Comparison of ENCODE assay signal across 17 cellular contexts in the genomic region with DNA sequence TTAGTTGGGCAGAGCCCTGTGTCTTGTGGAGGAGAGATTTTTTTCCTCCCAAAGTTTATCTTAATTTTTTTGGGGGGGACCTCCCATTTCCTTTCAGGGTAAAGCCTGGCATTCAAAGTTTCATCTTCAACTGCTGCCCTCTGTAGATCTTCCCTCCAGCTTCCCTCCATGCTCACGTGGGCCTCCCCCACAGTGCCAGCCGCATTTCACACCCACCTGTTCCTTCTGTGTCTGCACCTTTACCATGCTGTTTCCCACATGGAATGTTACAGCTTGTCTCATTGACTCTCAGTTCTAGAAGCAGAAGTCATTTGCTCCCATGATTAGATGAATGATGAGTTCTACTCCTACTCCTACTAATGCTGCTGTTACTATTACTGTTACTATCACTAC. TPM values are rescaled to one million over a fixed set of nuclear protein-coding genes. Genes with fewer than 3 reads are reported as not detected.
DNase-seq lines count a peak whose midpoint lies in the region; ATAC-seq and TF ChIP-seq lines count a peak whose summit lies in the region.
"Had no signal": no experiment of that assay in that cellular context is flagged by ENCODE, and none has a peak within 500 bp of the region (broad histone marks: within the 10 kb centered on the region; RNA-seq: fewer than 3 reads in every experiment).

No MANE protein-coding gene starts in this region.

- H3K4me1 ChIP-seq in HEK293 (ENCODE audit: control insufficient read depth, insufficient read depth, low read length), result no peaks in the 10 kb centered on the region
- H3K4me1 ChIP-seq in testis, result no peaks in the 10 kb centered on the region

- H3K9me3 ChIP-seq in HEK293 (ENCODE audit: control insufficient read depth, insufficient read depth, low read depth, low read length) (no peaks in the 10 kb centered on the region), testis (no peaks in the 10 kb centered on the region)
- H3K9me3 ChIP-seq: BLaER1 had no signal

- no peaks in the 10 kb centered on the region for H3K27me3 ChIP-seq in testis
- H3K27me3 ChIP-seq: BLaER1 had no signal

- no peaks in the 10 kb centered on the region for H3K36me3 Mint-ChIP-seq in osteocyte (ENCODE audit: unreplicated experiment)
- no peaks in the 10 kb centered on the region for H3K36me3 Mint-ChIP-seq in activated naive CD4-positive, alpha-beta T cell treated with anti-CD3 and anti-CD28 coated beads, Interleukin-2, amount 10 ng/mL, durations not matched to agents 7 days and 5 days
- H3K36me3 Mint-ChIP-seq: CD14-positive monocyte; CD4-positive, alpha-beta memory T cell had no signal

- ATAC-seq in HG03039 (IDR thresholded peaks at IDR 0.05; ENCODE audit: unreplicated experiment), result no peak

- no peak overlapping the region for H3K4me3 Mint-ChIP-seq in osteocyte (ENCODE audit: unreplicated experiment)
- H3K4me3 Mint-ChIP-seq in activated naive CD4-positive, alpha-beta T cell treated with anti-CD3 and anti-CD28 coated beads, Interleukin-2, amount 10 ng/mL, durations not matched to agents 7 days and 5 days, result no peak overlapping the region
- H3K4me3 Mint-ChIP-seq: CD14-positive monocyte; CD4-positive, alpha-beta memory T cell; GM23338 had no signal

- H3K27ac Mint-ChIP-seq in osteocyte (ENCODE audit: unreplicated experiment), result no peak overlapping the region
- no peak overlapping the region for H3K27ac Mint-ChIP-seq in activated naive CD4-positive, alpha-beta T cell treated with anti-CD3 and anti-CD28 coated beads, Interleukin-2, amount 10 ng/mL, durations not matched to agents 7 days and 5 days
- H3K27ac Mint-ChIP-seq: CD14-positive monocyte, GM23338 had no signal

- TF ChIP-seq CTCF in HEK293 (tag by site-specific recombination; IDR thresholded peaks at IDR 0.05) (no peak), osteocyte (IDR thresholded peaks at IDR 0.05) (no peak), testis (IDR thresholded peaks at IDR 0.05) (no peak)

- H3K4me3 ChIP-seq in HEK293 (ENCODE audit: low read depth, low read length) (no peak overlapping the region), testis (no peak overlapping the region)
- H3K4me3 ChIP-seq: BLaER1, GM23338 had no signal

- H3K27ac ChIP-seq in HEK293 (ENCODE audit: extremely low read depth, low read depth, low read length) (no peak overlapping the region), caudate nucleus (ENCODE audit: low read depth, low read length) (no peak overlapping the region), testis (no peak overlapping the region)
- H3K27ac ChIP-seq: BLaER1, HL-60 had no signal

- peaks cover 31% of the 10 kb centered on the region for H3K27me3 Mint-ChIP-seq in osteocyte (ENCODE audit: unreplicated experiment)
- peaks cover 30% of the 10 kb centered on the region for H3K27me3 Mint-ChIP-seq in activated naive CD4-positive, alpha-beta T cell treated with anti-CD3 and anti-CD28 coated beads, Interleukin-2, amount 10 ng/mL, durations not matched to agents 7 days and 5 days
- H3K27me3 Mint-ChIP-seq: CD4-positive, alpha-beta memory T cell had no signal

- 87 to 89% methylated on average over 2 of the region's 2 CpGs for WGBS in testis, 2 donors

- CTCF ChIA-PET in HEK293 (lab: Yijun Ruan, JAX), result interaction anchor here (0.6 to 3.2 kb wide), 24 partner anchors 10 to 357 kb away, joined by 3 to 24 read pairs (median 4); no protein-coding TSS in a partner anchor
- CTCF ChIA-PET in activated naive CD4-positive, alpha-beta T cell treated with anti-CD3 and anti-CD28 coated beads, Interleukin-2, amount 10 ng/mL, durations not matched to agents 7 days and 5 days (lab: Charles Lee), result interaction anchor here (0.8 to 2.4 kb wide), 14 partner anchors 13 to 392 kb away, joined by 3 to 15 read pairs (median 4); no protein-coding TSS in a partner anchor

- no peaks in the 10 kb centered on the region for H3K4me1 Mint-ChIP-seq in osteocyte (ENCODE audit: unreplicated experiment)
- H3K4me1 Mint-ChIP-seq in activated naive CD4-positive, alpha-beta T cell treated with anti-CD3 and anti-CD28 coated beads, Interleukin-2, amount 10 ng/mL, durations not matched to agents 7 days and 5 days, result peaks cover 1% of the 10 kb centered on the region
- H3K4me1 Mint-ChIP-seq: GM23338 had no signal

- POLR2A ChIA-PET in HEK293 (lab: Yijun Ruan, JAX), result interaction anchor here (1.2 to 1.4 kb wide), 3 partner anchors 62 to 373 kb away, joined by 3 read pairs; a partner anchor contains a TSS

- intact Hi-C loops in testis (cut with DNase I; ENCODE audit: low total_unique reads), result no loop called here

- DNase-seq in caudate nucleus (lab: John Stamatoyannopoulos, UW) (peak in 46 of 61 donors; percentile 7 to 94 (median 52)), osteocyte (ENCODE audit: extremely low spot score, unreplicated experiment) (peak; percentile 27), NCI-H774 (lab: John Stamatoyannopoulos, UW) (no peak), testis (no peak)
- DNase-seq in activated naive CD4-positive, alpha-beta T cell treated with anti-CD3 and anti-CD28 coated beads, Interleukin-2, amount 10 ng/mL, durations not matched to agents 7 days and 5 days, result no peak
- DNase-seq: 8988T; CD4-positive, alpha-beta memory T cell; DMS153; DMS79; GDM1 had no signal

- TF ChIP-seq POLR2A in testis (IDR thresholded peaks at IDR 0.05), result no peak

- no peaks in the 10 kb centered on the region for H3K9me3 Mint-ChIP-seq in osteocyte (ENCODE audit: unreplicated experiment)
- no peaks in the 10 kb centered on the region for H3K9me3 Mint-ChIP-seq in activated naive CD4-positive, alpha-beta T cell treated with anti-CD3 and anti-CD28 coated beads, Interleukin-2, amount 10 ng/mL, durations not matched to agents 7 days and 5 days
- H3K9me3 Mint-ChIP-seq: CD14-positive monocyte; CD4-positive, alpha-beta memory T cell; GM23338 had no signal

- H3K36me3 ChIP-seq in HEK293 (ENCODE audit: control insufficient read depth in 2 of 2, insufficient read depth in 1 of 2, low read length in 2 of 2) (no peaks in the 10 kb centered on the region), testis (ENCODE audit: low read depth, missing control alignments) (no peaks in the 10 kb centered on the region)
- H3K36me3 ChIP-seq: BLaER1 had no signal

TF ChIP-seq in HEK293, 187 proteins besides CTCF, POLR2A, EP300 and RAD21:
- peak; percentile 22; the same call in 1 of the 2 replicates for TF ChIP-seq EGR2 (tag by site-specific recombination; IDR thresholded peaks at IDR 0.05; ENCODE audit: low read depth)
- TF ChIP-seq ZFHX2 (tag by site-specific recombination; conservative IDR thresholded peaks at IDR 0.05), result peak; percentile 34
- TF ChIP-seq, protein P1, sequence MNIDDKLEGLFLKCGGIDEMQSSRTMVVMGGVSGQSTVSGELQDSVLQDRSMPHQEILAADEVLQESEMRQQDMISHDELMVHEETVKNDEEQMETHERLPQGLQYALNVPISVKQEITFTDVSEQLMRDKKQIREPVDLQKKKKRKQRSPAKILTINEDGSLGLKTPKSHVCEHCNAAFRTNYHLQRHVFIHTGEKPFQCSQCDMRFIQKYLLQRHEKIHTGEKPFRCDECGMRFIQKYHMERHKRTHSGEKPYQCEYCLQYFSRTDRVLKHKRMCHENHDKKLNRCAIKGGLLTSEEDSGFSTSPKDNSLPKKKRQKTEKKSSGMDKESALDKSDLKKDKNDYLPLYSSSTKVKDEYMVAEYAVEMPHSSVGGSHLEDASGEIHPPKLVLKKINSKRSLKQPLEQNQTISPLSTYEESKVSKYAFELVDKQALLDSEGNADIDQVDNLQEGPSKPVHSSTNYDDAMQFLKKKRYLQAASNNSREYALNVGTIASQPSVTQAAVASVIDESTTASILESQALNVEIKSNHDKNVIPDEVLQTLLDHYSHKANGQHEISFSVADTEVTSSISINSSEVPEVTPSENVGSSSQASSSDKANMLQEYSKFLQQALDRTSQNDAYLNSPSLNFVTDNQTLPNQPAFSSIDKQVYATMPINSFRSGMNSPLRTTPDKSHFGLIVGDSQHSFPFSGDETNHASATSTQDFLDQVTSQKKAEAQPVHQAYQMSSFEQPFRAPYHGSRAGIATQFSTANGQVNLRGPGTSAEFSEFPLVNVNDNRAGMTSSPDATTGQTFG (tag by site-specific recombination; IDR thresholded peaks at IDR 0.05; ENCODE audit: borderline replicate concordance), result no peak

RNA-seq across cellular contexts. Expression of a gene that starts 6.5 kb away (rescaled TPM):
- 0.65 and 0.86 TPM in 2 replicates for total RNA-seq in osteocyte
- 10 to 100 TPM; 19.2 to 22.0 TPM for total RNA-seq in testis
- 10.1 TPM for polyA plus RNA-seq in testis (ENCODE audit: insufficient read depth, low read depth, low replicate concordance)
- total RNA-seq: A673 had no signal
- polyA plus RNA-seq: CD14-positive monocyte; CD4-positive, alpha-beta memory T cell; GM23338 had no signal

RNA-seq across cellular contexts. Expression of a gene that starts 41.1 kb away (rescaled TPM):
- total RNA-seq in osteocyte (93.9 and 97.8 TPM in 2 replicates), testis (100 to 1,000 TPM; 114 to 182 TPM)
- 190 TPM for polyA plus RNA-seq in testis (ENCODE audit: insufficient read depth, low read depth, low replicate concordance)

Comparison
In these comparisons a context has a peak if more than half of its experiments do, and no peak if none do; other contexts are left out.
1. DNase-seq: peak in caudate nucleus (46 of 61) and osteocyte (single experiment); none in activated naive CD4-positive, alpha-beta T cell treated with anti-CD3 and anti-CD28 coated beads, Interleukin-2, amount 10 ng/mL, durations not matched to agents 7 days and 5 days (single experiment), NCI-H774 (single experiment) and testis (single experiment).
2. RNA of a gene that starts 6.5 kb away (total RNA-seq): 19.2 to 22.0 TPM in testis; 0.65 to 0.86 TPM in osteocyte; every median in the first group is over 10 times any median in the second.